Comparison of ENCODE assay signal across 9 cellular contexts in the genomic region with DNA sequence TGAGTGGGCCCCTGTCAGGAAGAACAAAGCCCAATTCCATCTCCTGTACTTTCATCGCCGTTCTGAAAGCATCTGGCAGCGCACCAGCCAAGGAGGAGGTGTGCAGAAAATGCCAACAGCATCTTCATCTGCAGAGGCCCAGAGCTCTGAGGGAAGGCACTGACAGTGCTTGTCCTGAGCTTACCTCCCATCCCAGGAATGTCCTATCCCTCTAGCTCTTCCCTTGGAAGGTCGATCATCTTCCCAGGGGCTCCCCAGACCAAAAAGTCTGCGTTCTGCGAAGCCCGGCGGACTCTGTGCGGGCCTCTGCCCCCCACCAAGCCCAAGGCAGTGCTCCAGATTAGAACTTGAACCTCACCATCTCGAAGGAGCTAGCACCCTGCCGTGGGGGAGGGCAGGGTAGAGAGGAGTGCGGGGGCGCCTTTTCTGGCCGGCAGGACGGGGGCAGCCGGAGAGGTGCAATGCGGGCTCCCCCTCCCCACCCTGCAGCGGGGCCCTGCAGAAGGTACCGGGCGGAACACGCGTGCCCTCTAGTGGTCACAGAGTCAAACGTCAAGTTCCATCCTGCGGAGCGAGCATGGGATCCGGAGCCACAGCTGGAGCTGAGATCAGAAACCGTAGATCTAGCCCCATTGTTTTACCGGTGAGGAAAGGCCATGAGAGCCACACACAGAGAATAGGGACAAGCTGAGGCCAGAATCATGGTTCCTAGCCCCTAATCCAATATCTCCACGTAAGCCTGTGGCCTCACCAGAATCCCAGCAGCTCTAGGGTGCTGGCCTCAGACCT. TPM values are rescaled to one million over a fixed set of nuclear protein-coding genes. Genes with fewer than 3 reads are reported as not detected.
A peak's percentile ranks its signal among the peaks of the same experiment; 100 is the strongest.
DNase-seq lines count a peak whose midpoint lies in the region; ATAC-seq and TF ChIP-seq lines count a peak whose summit lies in the region.
"Had no signal": no experiment of that assay in that cellular context is flagged by ENCODE, and none has a peak within 500 bp of the region (broad histone marks: within the 10 kb centered on the region; RNA-seq: fewer than 3 reads in every experiment).

No MANE protein-coding gene starts in this region.

- no peaks in the 10 kb centered on the region for H3K36me3 ChIP-seq in Panc1 (ENCODE audit: control insufficient read depth, insufficient read depth, low read length)

- DNase-seq in COR-L47 (lab: John Stamatoyannopoulos, UW) = peak; percentile 62
- DNase-seq in HT1080 (ENCODE audit: low read depth) = peak; percentile 45
- DNase-seq in Panc1 (ENCODE audit: low read depth, low spot score) = peak; percentile 30
- peak; percentile 77 to 79 for DNase-seq in activated T-cell treated with anti-CD3 and anti-CD28 coated beads, Interleukin-2, amount 50 U/mL, for 72 hours
- peak; percentile 61 for DNase-seq in fibroblast of pulmonary artery (ENCODE audit: low read depth)
- DNase-seq in nephron progenitor cell = peak; percentile 86
- peak; percentile 63 for DNase-seq in stimulated activated naive CD4-positive, alpha-beta T cell treated with Interleukin-2 at 50 U/mL for 16 hours (lab: John Stamatoyannopoulos, UW)

- H3K4me1 Mint-ChIP-seq in activated T-cell treated with anti-CD3 and anti-CD28 coated beads, Interleukin-2, amount 50 U/mL, for 72 hours (ENCODE audit: low read depth) = peaks cover 7% of the 10 kb centered on the region
- H3K4me1 Mint-ChIP-seq in nephron progenitor cell = peaks cover 23% of the 10 kb centered on the region

- no peaks in the 10 kb centered on the region for H3K36me3 Mint-ChIP-seq in activated T-cell treated with anti-CD3 and anti-CD28 coated beads, Interleukin-2, amount 50 U/mL, for 72 hours (ENCODE audit: insufficient read depth in 2 of 2)
- no peaks in the 10 kb centered on the region for H3K36me3 Mint-ChIP-seq in nephron progenitor cell (ENCODE audit: low read depth)

- intact Hi-C loops in Panc1 (cut with micrococcal nuclease; ENCODE audit: unreplicated experiment) = loop anchor here (2.0 kb wide), 1 partner anchor 23 kb away; no protein-coding TSS in a partner anchor

- H3K27ac Mint-ChIP-seq in activated T-cell treated with anti-CD3 and anti-CD28 coated beads, Interleukin-2, amount 50 U/mL, for 72 hours = no peak overlapping the region
- H3K27ac Mint-ChIP-seq in nephron progenitor cell = no peak overlapping the region

- H3K4me3 ChIP-seq in Panc1 (ENCODE audit: low read depth in 2 of 2, low read length in 2 of 2) (no peak overlapping the region), fibroblast of pulmonary artery (replicated peaks; ENCODE audit: low read depth, low read length) (no peak overlapping the region)

- peak; percentile 99 for TF ChIP-seq CTCF in Panc1 (IDR thresholded peaks at IDR 0.05)
- TF ChIP-seq CTCF in fibroblast of pulmonary artery (IDR thresholded peaks at IDR 0.05; ENCODE audit: low read length, missing control alignments) = peak; percentile 85
- peak; percentile 92 for TF ChIP-seq CTCF in nephron progenitor cell (IDR thresholded peaks at IDR 0.05)

- POLR2A ChIA-PET in Panc1 (lab: Charles Lee) = interaction anchor here (0.5 kb wide), 1 partner anchor 13 kb away, joined by 6 read pairs; no protein-coding TSS in a partner anchor

- peaks cover 10% of the 10 kb centered on the region for H3K27me3 ChIP-seq in Panc1 (ENCODE audit: control insufficient read depth, insufficient read depth, low read length)

- CTCF ChIA-PET in Panc1 (lab: Charles Lee) = interaction anchor here (0.6 to 2.1 kb wide), 12 partner anchors 9 to 194 kb away, joined by 3 to 14 read pairs (median 4); no protein-coding TSS in a partner anchor

- no peaks in the 10 kb centered on the region for H3K9me3 ChIP-seq in Panc1 (ENCODE audit: control insufficient read depth, insufficient read depth, low read depth, low read length)

- in situ Hi-C loops in Panc1 (cut with HindIII; ENCODE audit: low pct_unique_long_range_greater_than_20kb, low sequenced_read_pairs) = no loop called here

- H3K4me1 ChIP-seq in Panc1 (ENCODE audit: control insufficient read depth, insufficient read depth, low read length) = no peaks in the 10 kb centered on the region

- no peak overlapping the region for H3K27ac ChIP-seq in Panc1 (ENCODE audit: low read length)

- BruUV-seq in Panc1 (replicated peaks; lab: Mats Ljungman, UMichigan) = no TSS peak

- H3K4me3 Mint-ChIP-seq in activated T-cell treated with anti-CD3 and anti-CD28 coated beads, Interleukin-2, amount 50 U/mL, for 72 hours = no peak overlapping the region
- no peak overlapping the region for H3K4me3 Mint-ChIP-seq in nephron progenitor cell

- H3K9me3 Mint-ChIP-seq in activated T-cell treated with anti-CD3 and anti-CD28 coated beads, Interleukin-2, amount 50 U/mL, for 72 hours = no peaks in the 10 kb centered on the region
- H3K9me3 Mint-ChIP-seq in nephron progenitor cell = no peaks in the 10 kb centered on the region

- ATAC-seq in Panc1 (peak; percentile 90), HG02938 (IDR thresholded peaks at IDR 0.05; ENCODE audit: unreplicated experiment) (no peak)
- peak; percentile 90 for ATAC-seq in activated T-cell treated with anti-CD3 and anti-CD28 coated beads, Interleukin-2, amount 50 U/mL, for 72 hours (replicated peaks in 1 of 2)

- peaks cover 28% of the 10 kb centered on the region for H3K27me3 Mint-ChIP-seq in activated T-cell treated with anti-CD3 and anti-CD28 coated beads, Interleukin-2, amount 50 U/mL, for 72 hours (ENCODE audit: low read depth)
- H3K27me3 Mint-ChIP-seq in nephron progenitor cell (ENCODE audit: low read depth, poor library complexity) = peaks cover 97% of the 10 kb centered on the region

RNA-seq across cellular contexts. Expression of gene SCN2B, which starts 5.0 kb away (rescaled TPM):
- 0.03 TPM in 1 of 2 replicates, not detected in the other for total RNA-seq in HT1080 (2014; rRNA removed; shearing (Covaris generic))
- polyA plus RNA-seq in HT1080 (2015; cell fraction: cytosol; rRNA removed) = 0.02 TPM in 1 of 2 replicates, not detected in the other
- polyA plus RNA-seq in HT1080 (2015; cell fraction: nucleus; rRNA removed) = not detected in 2 replicates
- not detected for total RNA-seq in Panc1 (2021; ENCODE audit: unreplicated experiment)
- not detected for polyA plus RNA-seq in Panc1 (2012; ENCODE audit: insufficient read length)
- total RNA-seq in activated T-cell treated with anti-CD3 and anti-CD28 coated beads, Interleukin-2, amount 50 U/mL, for 72 hours = not detected
- total RNA-seq: activated CD8-positive, alpha-beta memory T cell treated with anti-CD3 and anti-CD28 coated beads for 36 hours had no signal

RNA-seq across cellular contexts. Expression of gene SCN4B, which starts 18.8 kb away (rescaled TPM):
- not detected in 2 replicates for total RNA-seq in HT1080 (2014; rRNA removed; shearing (Covaris generic))
- polyA plus RNA-seq in HT1080 (2015; cell fraction: cytosol; rRNA removed) = 0.02 and 0.06 TPM in 2 replicates
- 0.11 and 0.19 TPM in 2 replicates for polyA plus RNA-seq in HT1080 (2015; cell fraction: nucleus; rRNA removed)
- total RNA-seq in Panc1 (2021; ENCODE audit: unreplicated experiment) = 0.33 TPM
- polyA plus RNA-seq in Panc1 (2012; ENCODE audit: insufficient read length) = not detected
- total RNA-seq in activated T-cell treated with anti-CD3 and anti-CD28 coated beads, Interleukin-2, amount 50 U/mL, for 72 hours = under 1 TPM; 0.46 to 0.53 TPM

RNA-seq across cellular contexts. Expression of gene JAML, which starts 53.3 kb away (rescaled TPM):
- total RNA-seq in HT1080 (2014; rRNA removed; shearing (Covaris generic)) = not detected in 2 replicates
- not detected in 2 replicates for polyA plus RNA-seq in HT1080 (2015; cell fraction: cytosol; rRNA removed)
- polyA plus RNA-seq in HT1080 (2015; cell fraction: nucleus; rRNA removed) = not detected in 2 replicates
- 0.39 TPM for total RNA-seq in Panc1 (2021; ENCODE audit: unreplicated experiment)
- polyA plus RNA-seq in Panc1 (2012; ENCODE audit: insufficient read length) = not detected
- 100 to 1,000 TPM; 272 to 369 TPM for total RNA-seq in activated T-cell treated with anti-CD3 and anti-CD28 coated beads, Interleukin-2, amount 50 U/mL, for 72 hours

Comparison
In these comparisons a context has a peak if more than half of its experiments do, and no peak if none do; other contexts are left out.
1. DNase-seq: peak in every context shown above with its lines; median percentile 86 in nephron progenitor cell; 78 in activated T-cell treated with anti-CD3 and anti-CD28 coated beads, Interleukin-2, amount 50 U/mL, for 72 hours; 63 in stimulated activated naive CD4-positive, alpha-beta T cell treated with Interleukin-2 at 50 U/mL for 16 hours; 62 in COR-L47; 61 in fibroblast of pulmonary artery; 45 in HT1080; 30 in Panc1.
2. RNA of gene JAML, which starts 53.3 kb away (total RNA-seq): 272 to 369 TPM in activated T-cell treated with anti-CD3 and anti-CD28 coated beads, Interleukin-2, amount 50 U/mL, for 72 hours; 0.39 TPM in Panc1 (single experiment) and not detected in HT1080; every median in the first group is over 100 times any median in the second.
3. Peak in every context shown above with its lines, with median percentiles within 50 percentile points of each other: CTCF ChIP-seq.